In the genomic region with DNA sequence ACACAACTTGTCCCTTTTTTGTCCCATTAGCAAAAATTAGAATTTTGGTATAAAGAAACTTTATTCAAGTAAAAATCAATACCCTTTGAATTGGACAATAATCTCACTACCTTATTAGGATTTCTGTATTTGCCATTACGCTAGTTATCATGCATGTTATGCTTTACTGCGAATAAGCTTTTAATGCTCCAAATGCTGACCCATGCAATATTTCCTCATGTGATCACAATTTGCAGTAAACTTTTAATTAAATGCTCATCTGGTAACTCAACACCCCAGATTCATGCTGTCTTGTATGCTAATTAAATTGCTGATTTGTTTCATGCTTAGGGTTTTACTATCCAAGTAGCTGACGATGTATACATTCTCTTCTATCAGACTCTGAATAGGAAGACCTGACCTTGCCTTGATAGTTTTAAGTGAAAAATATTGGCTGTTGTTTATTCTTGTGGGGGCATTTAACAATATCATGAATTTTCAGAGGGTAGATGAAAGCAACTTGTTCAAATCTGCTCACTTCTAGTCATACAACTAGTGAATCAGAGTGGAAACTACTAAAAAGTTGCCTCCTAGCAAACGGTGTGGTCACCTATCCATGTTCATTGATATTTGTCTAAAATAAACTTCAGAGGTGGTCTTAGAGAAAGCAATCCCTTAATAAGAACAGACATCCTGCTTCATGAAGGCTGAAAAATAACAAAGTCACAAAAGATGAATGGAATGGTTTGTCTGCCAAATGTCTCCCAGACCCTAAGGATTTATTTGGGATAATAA, we compare ENCODE assay signal across 35 cellular contexts. TPM values are rescaled to one million over a fixed set of nuclear protein-coding genes. Genes with fewer than 3 reads are reported as not detected.
"Had no signal": no experiment of that assay in that cellular context is flagged by ENCODE, and none has a peak within 500 bp of the region (broad histone marks: within the 10 kb centered on the region; RNA-seq: fewer than 3 reads in every experiment).

No MANE protein-coding gene starts in this region.

- H3K27ac ChIP-seq: adrenal gland, body of pancreas, esophagus muscularis mucosa, foreskin keratinocyte, gastrocnemius medialis, heart left ventricle, WERI-Rb-1 had no signal

- H3K36me3 Mint-ChIP-seq: activated CD4-positive, alpha-beta memory T cell treated with anti-CD3 and anti-CD28 coated beads for 36 hours; activated naive CD4-positive, alpha-beta T cell treated with anti-CD3 and anti-CD28 coated beads, Interleukin-2, amount 10 ng/mL, durations not matched to agents 7 days and 5 days; activated naive CD4-positive, alpha-beta T cell treated with anti-CD3 and anti-CD28 coated beads, Interleukin-2, amount 50 U/mL, for 72 hours had no signal

- H3K4me3 Mint-ChIP-seq: activated B cell treated with CpG ODN at 0.5 μM for 24 hours; activated CD4-positive, alpha-beta memory T cell treated with anti-CD3 and anti-CD28 coated beads for 36 hours; activated CD8-positive, alpha-beta memory T cell treated with anti-CD3 and anti-CD28 coated beads, Interleukin-2, amount 10 ng/mL, durations not matched to agents 7 days and 5 days; activated CD8-positive, alpha-beta T cell treated with anti-CD3 and anti-CD28 coated beads, Interleukin-2, amount 10 ng/mL, durations not matched to agents 7 days and 5 days; activated naive CD4-positive, alpha-beta T cell treated with anti-CD3 and anti-CD28 coated beads, Interleukin-2, amount 10 ng/mL, durations not matched to agents 7 days and 5 days; activated T-cell treated with anti-CD3 and anti-CD28 coated beads, Interleukin-2, amount 50 U/mL, for 24 hours; activated T-cell treated with anti-CD3 and anti-CD28 coated beads, Interleukin-2, amount 50 U/mL, for 72 hours; effector memory CD8-positive, alpha-beta T cell; T-helper 17 cell; T-helper 2 cell treated with Interferon-gamma antibody and Interleukin-4, amounts not matched to agents 5 μg/mL and 100 μg/mL, for 36 hours had no signal

- H3K4me1 ChIP-seq: adrenal gland, body of pancreas, foreskin keratinocyte had no signal

- DNase-seq: activated B cell treated with CpG ODN at 0.5 μM for 24 hours; activated CD4-positive, alpha-beta memory T cell treated with anti-CD3 and anti-CD28 coated beads for 36 hours; activated CD4-positive, alpha-beta T cell treated with anti-CD3 and anti-CD28 coated beads for 48 hours; activated CD4-positive, alpha-beta T cell treated with anti-CD3 and anti-CD28 coated beads, Interleukin-2, amount 50 U/mL, for 1 hour; activated CD8-positive, alpha-beta memory T cell treated with anti-CD3 and anti-CD28 coated beads, Interleukin-2, amount 10 ng/mL, durations not matched to agents 7 days and 5 days; activated CD8-positive, alpha-beta memory T cell treated with anti-CD3 and anti-CD28 coated beads, Interleukin-2, amount 50 U/mL, for 4 hours; activated CD8-positive, alpha-beta T cell treated with anti-CD3 and anti-CD28 coated beads, Interleukin-2, amount 10 ng/mL, durations not matched to agents 7 days and 5 days; activated gamma-delta T cell; activated naive CD4-positive, alpha-beta T cell; activated naive CD4-positive, alpha-beta T cell treated with anti-CD3 and anti-CD28 coated beads, Interleukin-2, amount 10 ng/mL, durations not matched to agents 7 days and 5 days; activated T-cell treated with anti-CD3 and anti-CD28 coated beads, Interleukin-2, amount 50 U/mL, for 24 hours; activated T-cell treated with anti-CD3 and anti-CD28 coated beads, Interleukin-2, amount 50 U/mL, for 72 hours; adrenal gland; amygdala; aorta; body of pancreas; caudate nucleus; cortex of kidney; dermis blood vessel endothelial cell; effector CD4-positive, alpha-beta T cell; effector memory CD8-positive, alpha-beta T cell; erythroblast; foreskin keratinocyte; gastrocnemius medialis; glutamatergic neuron; heart left ventricle; T-helper 1 cell; T-helper 17 cell; T1000; WERI-Rb-1 had no signal

- ATAC-seq: activated CD4-positive, CD25-positive, alpha-beta regulatory T cell treated with anti-CD3 and anti-CD28 coated beads, Interleukin-2, amount 50 U/mL, for 24 hours; activated CD8-positive, alpha-beta memory T cell treated with anti-CD3 and anti-CD28 coated beads, Interleukin-2, amount 10 ng/mL, durations not matched to agents 7 days and 5 days; activated CD8-positive, alpha-beta T cell treated with anti-CD3 and anti-CD28 coated beads, Interleukin-2, amount 10 ng/mL, durations not matched to agents 7 days and 5 days; activated naive CD4-positive, alpha-beta T cell treated with anti-CD3 and anti-CD28 coated beads, Interleukin-2, amount 50 U/mL, for 72 hours; activated T-cell treated with anti-CD3 and anti-CD28 coated beads, Interleukin-2, amount 50 U/mL, for 72 hours; body of pancreas; effector memory CD8-positive, alpha-beta T cell; foreskin keratinocyte; gastrocnemius medialis; heart left ventricle; T-helper 17 cell had no signal

- H3K9me3 Mint-ChIP-seq: activated B cell treated with CpG ODN at 0.5 μM for 24 hours; activated naive CD4-positive, alpha-beta T cell treated with anti-CD3 and anti-CD28 coated beads, Interleukin-2, amount 10 ng/mL, durations not matched to agents 7 days and 5 days; activated naive CD4-positive, alpha-beta T cell treated with anti-CD3 and anti-CD28 coated beads, Interleukin-2, amount 50 U/mL, for 72 hours; activated T-cell treated with anti-CD3 and anti-CD28 coated beads, Interleukin-2, amount 50 U/mL, for 24 hours; activated T-cell treated with anti-CD3 and anti-CD28 coated beads, Interleukin-2, amount 50 U/mL, for 72 hours; effector memory CD8-positive, alpha-beta T cell had no signal

- H3K4me3 ChIP-seq: adrenal gland, body of pancreas, esophagus muscularis mucosa, gastrocnemius medialis, heart left ventricle had no signal

- H3K27me3 ChIP-seq: adrenal gland, body of pancreas, esophagus muscularis mucosa, gastrocnemius medialis, heart left ventricle had no signal

- H3K9me3 ChIP-seq: adrenal gland, body of pancreas, esophagus muscularis mucosa, gastrocnemius medialis, heart left ventricle had no signal

- H3K27ac Mint-ChIP-seq: activated B cell treated with CpG ODN at 0.5 μM for 24 hours; activated CD4-positive, alpha-beta memory T cell treated with anti-CD3 and anti-CD28 coated beads for 36 hours; activated CD8-positive, alpha-beta memory T cell treated with anti-CD3 and anti-CD28 coated beads, Interleukin-2, amount 10 ng/mL, durations not matched to agents 7 days and 5 days; activated CD8-positive, alpha-beta T cell treated with anti-CD3 and anti-CD28 coated beads, Interleukin-2, amount 10 ng/mL, durations not matched to agents 7 days and 5 days; activated naive CD4-positive, alpha-beta T cell treated with anti-CD3 and anti-CD28 coated beads, Interleukin-2, amount 10 ng/mL, durations not matched to agents 7 days and 5 days; activated naive CD4-positive, alpha-beta T cell treated with anti-CD3 and anti-CD28 coated beads, Interleukin-2, amount 50 U/mL, for 72 hours; activated T-cell treated with anti-CD3 and anti-CD28 coated beads, Interleukin-2, amount 50 U/mL, for 24 hours; activated T-cell treated with anti-CD3 and anti-CD28 coated beads, Interleukin-2, amount 50 U/mL, for 72 hours; effector memory CD8-positive, alpha-beta T cell; T-helper 17 cell; T-helper 2 cell treated with Interferon-gamma antibody and Interleukin-4, amounts not matched to agents 5 μg/mL and 100 μg/mL, for 36 hours had no signal

- H3K4me1 Mint-ChIP-seq: activated B cell treated with CpG ODN at 0.5 μM for 24 hours; activated naive CD4-positive, alpha-beta T cell treated with anti-CD3 and anti-CD28 coated beads, Interleukin-2, amount 10 ng/mL, durations not matched to agents 7 days and 5 days had no signal

- H3K36me3 ChIP-seq: adrenal gland, esophagus muscularis mucosa, gastrocnemius medialis, heart left ventricle, WERI-Rb-1 had no signal

- H3K27me3 Mint-ChIP-seq: activated CD4-positive, alpha-beta memory T cell treated with anti-CD3 and anti-CD28 coated beads for 36 hours; activated CD8-positive, alpha-beta memory T cell treated with anti-CD3 and anti-CD28 coated beads, Interleukin-2, amount 10 ng/mL, durations not matched to agents 7 days and 5 days; activated naive CD4-positive, alpha-beta T cell treated with anti-CD3 and anti-CD28 coated beads, Interleukin-2, amount 10 ng/mL, durations not matched to agents 7 days and 5 days; activated T-cell treated with anti-CD3 and anti-CD28 coated beads, Interleukin-2, amount 50 U/mL, for 24 hours; effector memory CD8-positive, alpha-beta T cell; T-helper 17 cell had no signal

RNA-seq across cellular contexts. Expression of a gene that starts 5.6 kb away (rescaled TPM):
- total RNA-seq: activated B cell treated with CpG ODN at 0.5 μM for 24 hours, body of pancreas, dermis blood vessel endothelial cell, foreskin keratinocyte, gastrocnemius medialis, T-helper 17 cell had no signal
- polyA plus RNA-seq: foreskin keratinocyte had no signal

RNA-seq across cellular contexts. Expression of a gene that starts 38.2 kb away (rescaled TPM):
- total RNA-seq: activated B cell treated with CpG ODN at 0.5 μM for 24 hours, body of pancreas, chondrocyte, dermis blood vessel endothelial cell, esophagus muscularis mucosa, foreskin keratinocyte, T-helper 17 cell had no signal
- polyA plus RNA-seq: aorta, foreskin keratinocyte, heart left ventricle had no signal
